In the genomic region with DNA sequence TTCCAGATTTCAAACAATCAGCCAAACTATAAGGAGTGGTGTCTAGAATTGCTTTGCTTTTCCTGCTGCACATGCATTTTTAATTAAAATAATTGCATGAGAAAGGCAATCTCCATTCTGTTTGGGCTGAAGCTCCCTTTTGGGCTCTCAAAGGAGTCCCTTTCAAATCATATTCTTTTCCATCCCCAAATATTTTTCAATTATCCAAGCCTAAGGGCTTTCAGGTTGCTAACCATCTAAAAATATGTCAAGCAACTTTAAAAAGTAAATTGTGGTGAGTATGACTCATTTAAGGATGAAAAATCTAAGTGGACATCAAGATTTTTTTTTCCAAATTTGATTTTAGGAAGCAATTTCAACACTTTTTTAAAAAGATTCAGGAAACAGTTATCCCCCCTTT, we compare ENCODE assay signal across 1 cellular context.
TF ChIP-seq lines count a peak whose summit lies in the region.

No MANE protein-coding gene starts in this region.

TF ChIP-seq in IMR-90, 13 proteins besides CTCF, POLR2A, EP300 and RAD21:
- no peak for TF ChIP-seq ELK1 (IDR thresholded peaks at IDR 0.05; ENCODE audit: borderline replicate concordance, low read depth, low read length)
- no peak for TF ChIP-seq MXI1 (IDR thresholded peaks at IDR 0.05; ENCODE audit: borderline replicate concordance, low read depth, low read length)
- TF ChIP-seq RFX5 (IDR thresholded peaks at IDR 0.05; ENCODE audit: low read depth, low read length) = no peak
- TF ChIP-seq USF2 (IDR thresholded peaks at IDR 0.05; ENCODE audit: low read depth, low read length) = no peak
- TF ChIP-seq MAFK (IDR thresholded peaks at IDR 0.05; ENCODE audit: low read depth, low read length) = no peak
- no peak for TF ChIP-seq CEBPB (IDR thresholded peaks at IDR 0.05; ENCODE audit: low read depth, low read length)
- TF ChIP-seq BHLHE40 (IDR thresholded peaks at IDR 0.05; ENCODE audit: low read depth, low read length) = no peak
- TF ChIP-seq FOS (IDR thresholded peaks at IDR 0.05; ENCODE audit: low read depth, low read length) = no peak
- TF ChIP-seq MAZ (IDR thresholded peaks at IDR 0.05; ENCODE audit: borderline replicate concordance, low read depth, low read length) = no peak
- no peak for TF ChIP-seq CHD1 (IDR thresholded peaks at IDR 0.05; ENCODE audit: low read depth, low read length)
- TF ChIP-seq RCOR1 (IDR thresholded peaks at IDR 0.05; ENCODE audit: insufficient replicate concordance, low read length) = no peak
- TF ChIP-seq NFE2L2 (IDR thresholded peaks at IDR 0.05; ENCODE audit: low read depth, low read length) = no peak
- TF ChIP-seq SMC3 (IDR thresholded peaks at IDR 0.05; ENCODE audit: low read depth, low read length) = no peak
